ENCODE assay signal across 1 cellular context in genomic region chr4:58766763-58767162, GRCh38.
TF ChIP-seq lines count a peak whose summit lies in the region.

No MANE protein-coding gene starts in this region.

TF ChIP-seq in SK-N-SH, 30 proteins besides CTCF, POLR2A, EP300 and RAD21 (continued from another document):
- TF ChIP-seq PBX3 (IDR thresholded peaks at IDR 0.05) = no peak
- no peak for TF ChIP-seq MXI1 (IDR thresholded peaks at IDR 0.05; ENCODE audit: low read depth, low read length)
- no peak for TF ChIP-seq SMC3 (IDR thresholded peaks at IDR 0.05; ENCODE audit: low read depth, low read length)
- no peak for TF ChIP-seq GABPA (IDR thresholded peaks at IDR 0.05; ENCODE audit: low read depth)
- TF ChIP-seq RCOR1 (IDR thresholded peaks at IDR 0.05; ENCODE audit: low read length) = no peak
- no peak for TF ChIP-seq ELF1 (IDR thresholded peaks at IDR 0.05)
- TF ChIP-seq EZH2phosphoT487 (IDR thresholded peaks at IDR 0.05; ENCODE audit: borderline replicate concordance, low read depth) = no peak
- TF ChIP-seq FOXM1 (IDR thresholded peaks at IDR 0.05; ENCODE audit: low read depth) = no peak
TF ChIP-seq in SK-N-SH: peak in this region for 0.
